ENCODE assay signal across 15 cellular contexts in the genomic region with DNA sequence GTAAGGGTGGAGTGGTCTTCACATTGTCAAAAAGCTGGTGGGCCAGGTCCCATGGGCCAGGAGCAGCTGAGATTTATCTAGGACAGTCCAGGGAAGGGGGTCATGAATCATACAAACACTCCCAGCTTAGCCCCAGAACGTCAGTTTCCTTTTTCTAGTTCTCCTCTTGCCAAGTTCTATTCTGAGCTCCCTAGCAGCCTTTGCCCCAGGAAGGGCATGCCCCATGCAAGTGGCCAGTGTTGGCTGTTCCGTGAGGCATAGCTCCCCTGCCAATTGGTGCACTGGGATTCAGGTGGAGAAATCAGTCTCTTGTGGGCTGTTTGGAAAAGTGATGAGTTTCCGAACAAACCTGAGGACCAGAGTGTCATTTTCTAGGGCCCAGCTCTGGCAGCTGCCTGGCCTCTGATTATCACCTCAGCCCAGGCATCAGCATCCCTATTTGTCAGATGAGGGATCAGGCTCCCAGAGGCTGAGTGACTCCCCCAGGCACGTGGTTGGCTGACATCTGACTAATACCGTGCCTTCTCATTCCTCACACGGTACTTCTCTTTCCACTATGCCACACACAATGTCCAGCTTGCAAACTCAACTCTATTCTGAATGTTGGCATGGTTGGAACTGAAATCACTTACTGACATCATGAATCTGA. TPM values are rescaled to one million over a fixed set of nuclear protein-coding genes. Genes with fewer than 3 reads are reported as not detected.
DNase-seq lines count a peak whose midpoint lies in the region; ATAC-seq, FAIRE-seq and TF ChIP-seq lines count a peak whose summit lies in the region.
"Had no signal": no experiment of that assay in that cellular context is flagged by ENCODE, and none has a peak within 500 bp of the region (broad histone marks: within the 10 kb centered on the region; RNA-seq: fewer than 3 reads in every experiment).

No MANE protein-coding gene starts in this region.

- TF ChIP-seq POLR2A in erythroblast (IDR thresholded peaks at IDR 0.05; ENCODE audit: low read length) = no peak

- peak; percentile 43 for DNase-seq in AG20443 (ENCODE audit: low spot score)
- DNase-seq in HTR-8/SVneo (ENCODE audit: insufficient read length, low spot score) = no peak
- no peak for DNase-seq in bronchial epithelial cell (ENCODE audit: low read depth)
- peak; percentile 22 for DNase-seq in kidney tubule cell (ENCODE audit: low spot score)
- DNase-seq in erythroblast (lab: John Stamatoyannopoulos, UW) = no peak
- DNase-seq: activated naive CD8-positive, alpha-beta T cell treated with anti-CD3 and anti-CD28 coated beads, Interleukin-2, amount 10 ng/mL, durations not matched to agents 7 days and 5 days; colonic mucosa; naive B cell; NCI-H2029 treated with DMSO at 0.1 percent for 48 hours had no signal

- no peak for ATAC-seq in HG03342 (IDR thresholded peaks at IDR 0.05; ENCODE audit: unreplicated experiment)
- no peak for ATAC-seq in HG02885 (IDR thresholded peaks at IDR 0.05; ENCODE audit: poor library complexity, unreplicated experiment)
- no peak for ATAC-seq in HG02571 (IDR thresholded peaks at IDR 0.05; ENCODE audit: unreplicated experiment)
- ATAC-seq: WTC11 had no signal

- H3K36me3 ChIP-seq in bronchial epithelial cell (ENCODE audit: control insufficient read depth, insufficient read depth, low read length) = no peaks in the 10 kb centered on the region
- H3K36me3 ChIP-seq: colonic mucosa had no signal

- TF ChIP-seq CTCF in bronchial epithelial cell (IDR thresholded peaks at IDR 0.05; ENCODE audit: insufficient read depth, low read length, severe bottlenecking) = no peak

- H3K4me3 ChIP-seq in bronchial epithelial cell (ENCODE audit: low read depth, low read length) = no peak overlapping the region
- H3K4me3 ChIP-seq: colonic mucosa, SK-N-MC, skin epidermis had no signal

- FAIRE-seq in HTR-8/SVneo (lab: Jason Lieb, UNC) (peak; percentile 81), bronchial epithelial cell (lab: Jason Lieb, UNC) (peak; percentile 66)

- no peaks in the 10 kb centered on the region for H3K27me3 ChIP-seq in bronchial epithelial cell (ENCODE audit: control insufficient read depth, insufficient read depth, low read length)
- H3K27me3 ChIP-seq: colonic mucosa had no signal

RNA-seq across cellular contexts. Expression of gene MYOM3, which starts 14.2 kb away (rescaled TPM):
- under 0.01 and 0.13 TPM in 2 replicates for total RNA-seq in bronchial epithelial cell
- total RNA-seq: activated naive CD8-positive, alpha-beta T cell treated with anti-CD3 and anti-CD28 coated beads, Interleukin-2, amount 10 ng/mL, durations not matched to agents 7 days and 5 days had no signal

RNA-seq across cellular contexts. Expression of gene IL22RA1, which starts 16.8 kb away (rescaled TPM):
- total RNA-seq in bronchial epithelial cell = 0.26 and 1.5 TPM in 2 replicates

Comparison
In these comparisons a context has a peak if more than half of its experiments do, and no peak if none do; other contexts are left out.
1. DNase-seq: peak in AG20443 (single experiment) and kidney tubule cell (single experiment); none in HTR-8/SVneo (single experiment), bronchial epithelial cell (single experiment) and erythroblast (0 of 2).